Comparison of ENCODE assay signal across 12 cellular contexts in the genomic region with DNA sequence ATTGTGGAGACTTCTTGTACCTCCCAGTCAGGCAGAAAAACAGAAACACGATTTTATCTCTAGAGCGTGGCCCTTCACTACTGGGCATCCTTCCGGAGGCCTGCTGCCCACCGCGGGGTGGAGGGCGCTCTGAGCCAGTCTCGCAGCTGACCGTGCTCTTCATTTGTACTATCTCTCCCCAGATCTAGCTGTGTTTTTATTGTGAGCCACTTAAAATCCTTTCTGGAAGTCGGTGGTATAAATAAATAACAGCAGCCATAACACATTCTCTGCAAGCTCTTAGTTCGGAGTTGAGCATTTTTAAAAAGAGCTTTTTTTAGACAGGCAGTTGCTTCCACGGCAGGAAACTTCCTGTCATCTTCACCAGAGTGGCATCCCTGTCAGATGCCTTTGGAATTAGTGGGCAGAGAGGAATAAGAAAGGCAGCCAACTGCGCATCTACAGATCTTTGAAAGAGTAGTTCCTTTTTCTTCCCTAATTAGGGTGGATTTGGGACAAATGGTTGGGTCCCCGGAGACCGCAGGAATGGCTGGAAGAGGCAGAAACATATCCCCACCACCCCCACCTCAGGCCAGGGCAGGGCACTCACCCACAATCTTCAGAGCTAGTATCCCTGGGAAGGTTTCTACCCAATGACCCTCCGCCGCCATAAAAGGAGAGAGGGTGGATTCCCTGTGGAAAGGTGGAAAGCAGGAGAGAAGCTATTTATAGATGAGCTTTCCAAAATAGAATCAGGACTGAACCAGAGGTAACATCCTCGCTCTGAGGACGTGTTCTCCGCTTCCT.
DNase-seq lines count a peak whose midpoint lies in the region; ATAC-seq and TF ChIP-seq lines count a peak whose summit lies in the region.
"Had no signal": no experiment of that assay in that cellular context is flagged by ENCODE, and none has a peak within 500 bp of the region (broad histone marks: within the 10 kb centered on the region; RNA-seq: fewer than 3 reads in every experiment).

No MANE protein-coding gene starts in this region.

- no peak for TF ChIP-seq POLR2A in vagina (IDR thresholded peaks at IDR 0.05)

- dilution Hi-C loops in mammary epithelial cell (cut with HindIII; ENCODE audit: low sequenced_read_pairs), result no loop called here

- no peaks in the 10 kb centered on the region for H3K9me3 ChIP-seq in mammary epithelial cell (replicated peaks; ENCODE audit: insufficient read depth, low read length)
- H3K9me3 ChIP-seq in vagina, result no peaks in the 10 kb centered on the region

- no peaks in the 10 kb centered on the region for H3K79me2 ChIP-seq in mammary epithelial cell (ENCODE audit: insufficient read depth, low read length)

- no peak overlapping the region for H3K9ac ChIP-seq in mammary epithelial cell (ENCODE audit: insufficient read depth, low read length)

- no peak overlapping the region for H3K4me2 ChIP-seq in mammary epithelial cell (ENCODE audit: insufficient read depth, low read depth, low read length)

- no peaks in the 10 kb centered on the region for H3K9me3 Mint-ChIP-seq in activated naive CD4-positive, alpha-beta T cell treated with anti-CD3 and anti-CD28 coated beads, Interleukin-2, amount 50 U/mL, for 72 hours
- H3K9me3 Mint-ChIP-seq: activated CD8-positive, alpha-beta T cell treated with anti-CD3 and anti-CD28 coated beads for 36 hours; activated naive CD8-positive, alpha-beta T cell treated with anti-CD3 and anti-CD28 coated beads for 36 hours had no signal

- H3K36me3 ChIP-seq in mammary epithelial cell (ENCODE audit: insufficient read depth, low read length) (no peaks in the 10 kb centered on the region), vagina (peaks cover 0 to 4% of the 10 kb centered on the region in 2 donors)

- no peak for ATAC-seq in activated naive CD4-positive, alpha-beta T cell treated with anti-CD3 and anti-CD28 coated beads, Interleukin-2, amount 50 U/mL, for 72 hours
- ATAC-seq: activated CD8-positive, alpha-beta T cell treated with anti-CD3 and anti-CD28 coated beads for 36 hours had no signal

- no TSS peak for BruUV-seq in mammary epithelial cell (replicated peaks; lab: Mats Ljungman, UMichigan)

- H3K4me3 ChIP-seq in mammary epithelial cell (replicated peaks in 1 of 3; ENCODE audit: insufficient read depth in 1 of 3, low read depth in 2 of 3, low read length in 3 of 3), result no peak overlapping the region
- H3K4me3 ChIP-seq in vagina, result peak overlapping the region in 1 of 2 donors; percentile 22

- CTCF ChIA-PET in mammary epithelial cell (lab: Charles Lee; ENCODE audit: low non-redundant PET), result no interaction called here

- peak overlapping the region; percentile 48 for H2AFZ ChIP-seq in mammary epithelial cell (ENCODE audit: low read depth, low read length)

- no peak for TF ChIP-seq CTCF in mammary epithelial cell (conservative IDR thresholded peaks at IDR 0.05 in 1 of 2, IDR thresholded peaks at IDR 0.05 in 1 of 2; ENCODE audit: extremely low read depth in 1 of 2, insufficient read depth in 1 of 2, low read depth in 1 of 2, low read length in 2 of 2)
- no peak for TF ChIP-seq CTCF in vagina (IDR thresholded peaks at IDR 0.05)

- no peaks in the 10 kb centered on the region for H3K36me3 Mint-ChIP-seq in activated naive CD4-positive, alpha-beta T cell treated with anti-CD3 and anti-CD28 coated beads, Interleukin-2, amount 50 U/mL, for 72 hours
- H3K36me3 Mint-ChIP-seq: activated naive CD8-positive, alpha-beta T cell treated with anti-CD3 and anti-CD28 coated beads for 36 hours had no signal

- WGBS in mammary epithelial cell (ENCODE audit: low coverage, missing lambda C conversion rate), result 69% methylated on average over 16 of the region's 19 CpGs

- intact Hi-C loops in mammary epithelial cell (cut with micrococcal nuclease) (no loop called here), vagina (cut with DNase I) (no loop called here)

- no peaks in the 10 kb centered on the region for H4K20me1 ChIP-seq in mammary epithelial cell (ENCODE audit: insufficient read depth, low read length)

- H3K27ac ChIP-seq in mammary epithelial cell (ENCODE audit: insufficient read depth, low read depth, low read length) (no peak overlapping the region), vagina (peak overlapping the region; percentile 31)

- DNase-seq in HS-5 (ENCODE audit: low read depth) (peak; percentile 47), mammary epithelial cell (no peak), hepatic stellate cell (ENCODE audit: low spot score) (peak; percentile 70), vagina (ENCODE audit: extremely low spot score in 2 of 2) (peak in 1 of 2 donors; percentile 40), NOMO-1 treated with dmso at 0.1 percent for 144 hours (lab: John Stamatoyannopoulos, UW; ENCODE audit: unreplicated experiment) (no peak), T-helper 1 cell (no peak)
- DNase-seq in activated naive CD4-positive, alpha-beta T cell treated with anti-CD3 and anti-CD28 coated beads, Interleukin-2, amount 50 U/mL, for 72 hours (ENCODE audit: low spot score in 2 of 2), result no peak
- DNase-seq: activated CD8-positive, alpha-beta T cell treated with anti-CD3 and anti-CD28 coated beads for 36 hours; activated naive CD8-positive, alpha-beta T cell treated with anti-CD3 and anti-CD28 coated beads for 36 hours; DND-41; kidney glomerular epithelial cell; NCI-H526 had no signal

- no peaks in the 10 kb centered on the region for H3K27me3 ChIP-seq in mammary epithelial cell (ENCODE audit: insufficient read depth, low read length)
- H3K27me3 ChIP-seq in vagina, result no peaks in the 10 kb centered on the region

- in situ Hi-C loops in mammary epithelial cell (cut with MboI; ENCODE audit: low sequenced_read_pairs in 2 of 2), result no loop called here

- H3K27ac Mint-ChIP-seq in activated naive CD4-positive, alpha-beta T cell treated with anti-CD3 and anti-CD28 coated beads, Interleukin-2, amount 50 U/mL, for 72 hours, result no peak overlapping the region
- H3K27ac Mint-ChIP-seq: activated CD8-positive, alpha-beta T cell treated with anti-CD3 and anti-CD28 coated beads for 36 hours; activated naive CD8-positive, alpha-beta T cell treated with anti-CD3 and anti-CD28 coated beads for 36 hours had no signal

- H3K4me1 ChIP-seq in mammary epithelial cell (ENCODE audit: insufficient read depth, low read length) (peaks cover 3% of the 10 kb centered on the region), vagina (peaks cover 8% of the 10 kb centered on the region)

Comparison
In these comparisons a context has a peak if more than half of its experiments do, and no peak if none do; other contexts are left out.
1. DNase-seq: peak in HS-5 (single experiment) and hepatic stellate cell (single experiment); none in mammary epithelial cell (single experiment), NOMO-1 treated with dmso at 0.1 percent for 144 hours (single experiment), T-helper 1 cell (0 of 5) and activated naive CD4-positive, alpha-beta T cell treated with anti-CD3 and anti-CD28 coated beads, Interleukin-2, amount 50 U/mL, for 72 hours (0 of 2).